In genomic region chr3:132416807-132417694, GRCh38 we compare ENCODE assay signal across 8 cellular contexts. TPM values are rescaled to one million over a fixed set of nuclear protein-coding genes. Genes with fewer than 3 reads are reported as not detected.
A peak's percentile ranks its signal among the peaks of the same experiment; 100 is the strongest.
DNase-seq lines count a peak whose midpoint lies in the region; ATAC-seq lines count a peak whose summit lies in the region.

Gene DNAJC13, plus strand, starts transcription at chr3:132417502. Its CDS starts 17,049 bp downstream, at chr3:132434551.

- H3K36me3 Mint-ChIP-seq in activated CD4-positive, alpha-beta T cell treated with anti-CD3 and anti-CD28 coated beads, Interleukin-2, amount 10 ng/mL, durations not matched to agents 7 days and 5 days (ENCODE audit: low read depth), result peaks cover 13% of the 10 kb centered on the region

- H3K4me1 Mint-ChIP-seq in activated CD4-positive, alpha-beta T cell treated with anti-CD3 and anti-CD28 coated beads, Interleukin-2, amount 10 ng/mL, durations not matched to agents 7 days and 5 days, result peaks cover 35% of the 10 kb centered on the region

- peak within 1 kb of the TSS; percentile 93 for H3K27ac Mint-ChIP-seq in activated CD4-positive, alpha-beta T cell treated with anti-CD3 and anti-CD28 coated beads, Interleukin-2, amount 10 ng/mL, durations not matched to agents 7 days and 5 days

- H3K4me3 Mint-ChIP-seq in activated CD4-positive, alpha-beta T cell treated with anti-CD3 and anti-CD28 coated beads, Interleukin-2, amount 10 ng/mL, durations not matched to agents 7 days and 5 days, result peak within 1 kb of the TSS; percentile 92

- POLR2A ChIA-PET in activated CD4-positive, alpha-beta T cell treated with anti-CD3 and anti-CD28 coated beads, Interleukin-2, amount 10 ng/mL, durations not matched to agents 7 days and 5 days (lab: Charles Lee), result interaction anchor here (0.5 kb wide), 1 partner anchor 209 kb away, joined by 3 read pairs; no protein-coding TSS in a partner anchor

- DNase-seq in C1 segment of cervical spinal cord (lab: John Stamatoyannopoulos, UW) (peak; percentile 39 to 93 (median 90)), NCI-H526 treated with DMSO at 0.1 percent for 48 hours (lab: John Stamatoyannopoulos, UW) (peak; percentile 87), dedifferentiated amniotic fluid mesenchymal stem cell (ENCODE audit: extremely low spot score) (peak; percentile 94), left kidney (ENCODE audit: low read depth, low spot score) (peak; percentile 98)
- peak; percentile 94 for DNase-seq in activated CD4-positive, alpha-beta T cell treated with anti-CD3 and anti-CD28 coated beads, Interleukin-2, amount 10 ng/mL, durations not matched to agents 7 days and 5 days
- peak; percentile 90 for DNase-seq in stimulated activated CD4-positive, alpha-beta T cell treated with anti-CD3 and anti-CD28 coated beads, Interleukin-1b, Interleukin-23, amount 100 ng/mL, for 48 hours

- H3K27me3 Mint-ChIP-seq in activated CD4-positive, alpha-beta T cell treated with anti-CD3 and anti-CD28 coated beads, Interleukin-2, amount 10 ng/mL, durations not matched to agents 7 days and 5 days, result no peaks in the 10 kb centered on the region

- H3K9me3 Mint-ChIP-seq in activated CD4-positive, alpha-beta T cell treated with anti-CD3 and anti-CD28 coated beads, Interleukin-2, amount 10 ng/mL, durations not matched to agents 7 days and 5 days, result no peaks in the 10 kb centered on the region

- CTCF ChIA-PET in activated CD4-positive, alpha-beta T cell treated with anti-CD3 and anti-CD28 coated beads, Interleukin-2, amount 10 ng/mL, durations not matched to agents 7 days and 5 days (lab: Charles Lee), result interaction anchor here (1.0 to 1.6 kb wide), 4 partner anchors 19 to 236 kb away, joined by 3 to 4 read pairs (median 4); no protein-coding TSS in a partner anchor

- ATAC-seq in GM19351 (IDR thresholded peaks at IDR 0.05; ENCODE audit: unreplicated experiment) (peak; percentile 84), HG03520 (IDR thresholded peaks at IDR 0.05; ENCODE audit: unreplicated experiment) (peak; percentile 90)

RNA-seq across cellular contexts. Expression of gene DNAJC13, which starts in this region (rescaled TPM):
- 10 to 100 TPM; 37.3 to 38.6 TPM for total RNA-seq in activated CD4-positive, alpha-beta T cell treated with anti-CD3 and anti-CD28 coated beads, Interleukin-2, amount 10 ng/mL, durations not matched to agents 7 days and 5 days

Comparison
In these comparisons a context has a peak if more than half of its experiments do, and no peak if none do; other contexts are left out.
1. Peak in every context shown above with its lines: DNase-seq and ATAC-seq.